1 cellular context compared by ENCODE assay signal in the genomic region with DNA sequence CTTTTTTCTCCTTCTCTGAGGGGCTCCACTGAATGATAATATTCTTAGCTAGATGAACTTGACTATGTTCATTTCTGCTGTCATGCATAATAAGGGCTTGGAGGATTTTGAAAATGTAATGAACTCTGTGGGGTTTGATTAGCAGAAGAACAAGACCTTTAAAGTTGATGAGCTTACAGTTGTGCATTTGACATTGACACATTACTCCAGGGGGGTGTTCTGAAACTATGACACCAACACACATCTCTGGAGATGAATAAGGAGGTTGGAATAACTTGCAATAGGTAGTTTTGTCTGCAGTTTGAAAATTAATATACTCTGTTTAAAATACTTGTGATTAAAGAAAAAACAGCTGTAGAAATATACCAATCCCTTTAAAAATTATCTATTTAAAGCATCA.
TF ChIP-seq lines count a peak whose summit lies in the region.

No MANE protein-coding gene starts in this region.

TF ChIP-seq in K562, 482 proteins besides CTCF, POLR2A, EP300 and RAD21:
- TF ChIP-seq, protein P1, sequence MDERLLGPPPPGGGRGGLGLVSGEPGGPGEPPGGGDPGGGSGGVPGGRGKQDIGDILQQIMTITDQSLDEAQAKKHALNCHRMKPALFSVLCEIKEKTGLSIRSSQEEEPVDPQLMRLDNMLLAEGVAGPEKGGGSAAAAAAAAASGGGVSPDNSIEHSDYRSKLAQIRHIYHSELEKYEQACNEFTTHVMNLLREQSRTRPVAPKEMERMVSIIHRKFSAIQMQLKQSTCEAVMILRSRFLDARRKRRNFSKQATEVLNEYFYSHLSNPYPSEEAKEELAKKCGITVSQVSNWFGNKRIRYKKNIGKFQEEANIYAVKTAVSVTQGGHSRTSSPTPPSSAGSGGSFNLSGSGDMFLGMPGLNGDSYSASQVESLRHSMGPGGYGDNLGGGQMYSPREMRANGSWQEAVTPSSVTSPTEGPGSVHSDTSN (CRISPR knock-in tag; IDR thresholded peaks at IDR 0.05; ENCODE audit: low read depth), result no peak
- TF ChIP-seq, protein P1 (tag; conservative IDR thresholded peaks at IDR 0.05; ENCODE audit: low read depth), result peak; percentile 29; the same call in 1 of the 2 replicates
- TF ChIP-seq, protein P2, sequence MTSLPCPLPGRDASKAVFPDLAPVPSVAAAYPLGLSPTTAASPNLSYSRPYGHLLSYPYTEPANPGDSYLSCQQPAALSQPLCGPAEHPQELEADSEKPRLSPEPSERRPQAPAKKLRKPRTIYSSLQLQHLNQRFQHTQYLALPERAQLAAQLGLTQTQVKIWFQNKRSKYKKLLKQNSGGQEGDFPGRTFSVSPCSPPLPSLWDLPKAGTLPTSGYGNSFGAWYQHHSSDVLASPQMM (CRISPR knock-in tag; IDR thresholded peaks at IDR 0.05), result no peak
